Comparison of ENCODE assay signal across 13 cellular contexts in the genomic region with DNA sequence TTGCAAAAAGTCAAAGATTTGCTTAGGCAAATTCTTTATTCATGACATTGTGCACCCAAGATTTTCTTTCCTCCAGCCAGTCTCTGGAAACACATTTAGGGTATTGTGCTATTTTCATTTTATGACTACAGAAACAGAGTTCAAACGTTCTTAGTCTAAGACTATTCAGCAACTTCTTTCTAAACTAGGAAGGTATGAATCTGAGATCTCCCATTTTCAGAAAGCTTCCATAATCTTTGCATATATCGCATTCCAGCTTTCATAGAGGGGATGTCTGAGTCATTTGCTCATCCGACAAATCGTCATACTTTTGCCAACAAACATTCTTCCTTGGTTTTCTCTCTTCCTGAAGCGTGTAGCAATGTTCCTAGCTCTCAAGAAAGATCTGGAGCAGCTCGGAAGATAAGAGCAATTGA. TPM values are rescaled to one million over a fixed set of nuclear protein-coding genes. Genes with fewer than 3 reads are reported as not detected.
DNase-seq lines count a peak whose midpoint lies in the region; ATAC-seq and TF ChIP-seq lines count a peak whose summit lies in the region.
"Had no signal": no experiment of that assay in that cellular context is flagged by ENCODE, and none has a peak within 500 bp of the region (broad histone marks: within the 10 kb centered on the region; RNA-seq: fewer than 3 reads in every experiment).

No MANE protein-coding gene starts in this region.

- H3K9me3 Mint-ChIP-seq in progenitor cell of endocrine pancreas (ENCODE audit: low read depth): no peaks in the 10 kb centered on the region

- DNase-seq in EH (ENCODE audit: low read depth): peak; percentile 98
- peak in 1 of 2 experiments; percentile 81 for DNase-seq in SJSA1 (ENCODE audit: low read depth in 1 of 2, low spot score in 2 of 2)
- peak; percentile 86 for DNase-seq in fibroblast of mammary gland (ENCODE audit: low read depth)
- DNase-seq in progenitor cell of endocrine pancreas (ENCODE audit: low spot score, unreplicated experiment): no peak
- no peak for DNase-seq in GM13976 (ENCODE audit: low spot score)
- no peak for DNase-seq in activated naive CD4-positive, alpha-beta T cell treated with anti-CD3 and anti-CD28 coated beads, Interleukin-2, amount 50 U/mL, for 16 hours
- DNase-seq: islet precursor cell; SHP77; stimulated activated CD8-positive, alpha-beta memory T cell treated with anti-CD3 and anti-CD28 coated beads, Interleukin-4, amount 100 ng/mL, for 48 hours had no signal

- H3K27ac Mint-ChIP-seq in progenitor cell of endocrine pancreas: peak overlapping the region; percentile 2

- no peaks in the 10 kb centered on the region for H3K36me3 Mint-ChIP-seq in progenitor cell of endocrine pancreas (ENCODE audit: insufficient read depth)

- no peak for TF ChIP-seq CTCF in fibroblast of mammary gland (conservative IDR thresholded peaks at IDR 0.05; ENCODE audit: control insufficient read depth, insufficient read depth, low read depth, low read length)
- TF ChIP-seq CTCF in progenitor cell of endocrine pancreas (IDR thresholded peaks at IDR 0.05; ENCODE audit: unreplicated experiment): no peak
- no peak for TF ChIP-seq CTCF in GM13976 (IDR thresholded peaks at IDR 0.05; ENCODE audit: borderline replicate concordance, control extremely low read depth, extremely low read depth, insufficient read depth, missing control alignments)

- in situ Hi-C loops in GM13976 (cut with MboI; ENCODE audit: low sequenced_read_pairs, unreplicated experiment): loop anchor here (10.0 to 25.0 kb wide), 2 partner anchors 423 to 510 kb away; no protein-coding TSS in a partner anchor

- no peak overlapping the region for H3K4me3 Mint-ChIP-seq in progenitor cell of endocrine pancreas (ENCODE audit: low read depth)

- peaks cover 28% of the 10 kb centered on the region for H3K4me1 ChIP-seq in SJSA1 (replicated peaks)

- ATAC-seq in HG03175 (IDR thresholded peaks at IDR 0.05; ENCODE audit: unreplicated experiment) (no peak), HG02970 (IDR thresholded peaks at IDR 0.05; ENCODE audit: low FRiP score, unreplicated experiment) (no peak)
- ATAC-seq: activated CD4-positive, CD25-positive, alpha-beta regulatory T cell treated with anti-CD3 and anti-CD28 coated beads, Interleukin-2, amount 50 U/mL, for 24 hours had no signal

- H3K4me1 Mint-ChIP-seq in progenitor cell of endocrine pancreas (ENCODE audit: low read depth): peaks cover 27% of the 10 kb centered on the region

- H3K36me3 ChIP-seq in SJSA1: peaks cover 4% of the 10 kb centered on the region; the same call in 1 of the 2 replicates
- H3K36me3 ChIP-seq: cardiac muscle cell had no signal

- H3K27me3 Mint-ChIP-seq in progenitor cell of endocrine pancreas: peaks cover 62% of the 10 kb centered on the region

- H3K27me3 ChIP-seq in SJSA1 (replicated peaks): no peaks in the 10 kb centered on the region

- H3K9me3 ChIP-seq in SJSA1 (replicated peaks): no peaks in the 10 kb centered on the region

- H3K4me3 ChIP-seq in SJSA1 (no peak overlapping the region), fibroblast of mammary gland (ENCODE audit: control insufficient read depth, low read depth, low read length) (no peak overlapping the region)
- H3K4me3 ChIP-seq: cardiac muscle cell had no signal

- peak overlapping the region; percentile 53 for H3K27ac ChIP-seq in SJSA1
- H3K27ac ChIP-seq: cardiac muscle cell had no signal

RNA-seq across cellular contexts. Expression of gene PAPPA, which starts 1.6 kb away (rescaled TPM):
- 1.9 and 5.3 TPM in 2 replicates for total RNA-seq in SJSA1 (2014; rRNA removed; shearing (Covaris generic))
- 0.33 and 0.36 TPM in 2 replicates for total RNA-seq in progenitor cell of endocrine pancreas

Comparison
In these comparisons a context has a peak if more than half of its experiments do, and no peak if none do; other contexts are left out.
1. DNase-seq: peak in EH (single experiment) and fibroblast of mammary gland (single experiment); none in progenitor cell of endocrine pancreas (single experiment), GM13976 (single experiment) and activated naive CD4-positive, alpha-beta T cell treated with anti-CD3 and anti-CD28 coated beads, Interleukin-2, amount 50 U/mL, for 16 hours (single experiment).